Comparison of ENCODE assay signal across 16 cellular contexts in genomic region chr3:153142961-153143360, GRCh38. TPM values are rescaled to one million over a fixed set of nuclear protein-coding genes. Genes with fewer than 3 reads are reported as not detected.
DNase-seq lines count a peak whose midpoint lies in the region; ATAC-seq and TF ChIP-seq lines count a peak whose summit lies in the region.
"Had no signal": no experiment of that assay in that cellular context is flagged by ENCODE, and none has a peak within 500 bp of the region (broad histone marks: within the 10 kb centered on the region; RNA-seq: fewer than 3 reads in every experiment).

No MANE protein-coding gene starts in this region.

- no peaks in the 10 kb centered on the region for H3K36me3 Mint-ChIP-seq in HFFc6 (ENCODE audit: low read depth)

- peak; percentile 28 for DNase-seq in HFFc6
- DNase-seq in fibroblast of villous mesenchyme (ENCODE audit: low read depth): peak; percentile 25
- no peak for DNase-seq in caudate nucleus (lab: John Stamatoyannopoulos, UW)
- DNase-seq in activated naive CD4-positive, alpha-beta T cell treated with anti-CD3 and anti-CD28 coated beads, Interleukin-2, amount 50 U/mL, for 16 hours: no peak
- DNase-seq: COR-L47, DMS153, GOT3, KG1, NCI-H146, NCI-H2081, NCI-H774, Peyer's patch, Right ventricle myocardium superior had no signal

- H3K4me3 Mint-ChIP-seq in HFFc6: no peak overlapping the region

- no peak overlapping the region for H3K4me3 ChIP-seq in fibroblast of villous mesenchyme (ENCODE audit: low read depth, low read length)
- H3K4me3 ChIP-seq: Peyer's patch had no signal

- H3K9me3 Mint-ChIP-seq in HFFc6: no peaks in the 10 kb centered on the region

- peak overlapping the region; percentile 69 for H3K27ac Mint-ChIP-seq in HFFc6

- ATAC-seq in SK-N-SH treated with all-trans-retinoic acid at 6 μM for 48 hours (peak; percentile 15; the same call in 1 of the 3 replicates), HG03354 (IDR thresholded peaks at IDR 0.05; ENCODE audit: poor library complexity, severe bottlenecking, unreplicated experiment) (no peak), HG02759 (IDR thresholded peaks at IDR 0.05; ENCODE audit: unreplicated experiment) (no peak)

- no peaks in the 10 kb centered on the region; the same call in 1 of the 2 replicates for H3K27me3 Mint-ChIP-seq in HFFc6 (ENCODE audit: insufficient read depth)

- no peak overlapping the region for H3K27ac ChIP-seq in caudate nucleus (ENCODE audit: low read depth, low read length)
- H3K27ac ChIP-seq: Peyer's patch had no signal

- no peak for TF ChIP-seq CTCF in HFFc6 (IDR thresholded peaks at IDR 0.05)
- TF ChIP-seq CTCF in fibroblast of villous mesenchyme (IDR thresholded peaks at IDR 0.05; ENCODE audit: insufficient read depth, low read depth, low read length): no peak

- peaks cover 82% of the 10 kb centered on the region for H3K4me1 Mint-ChIP-seq in HFFc6 (ENCODE audit: low read depth)

TF ChIP-seq in SK-N-SH treated with all-trans-retinoic acid at 6 μM for 48 hours, 23 proteins besides CTCF, POLR2A, EP300 and RAD21:
- TF ChIP-seq TCF4 (CRISPR knock-in tag; IDR thresholded peaks at IDR 0.05; ENCODE audit: borderline replicate concordance) (no peak), CREB5 (CRISPR knock-in tag; IDR thresholded peaks at IDR 0.05; ENCODE audit: low read depth) (no peak), ZC3H10 (CRISPR knock-in tag; IDR thresholded peaks at IDR 0.05) (no peak), ARNTL (CRISPR knock-in tag; IDR thresholded peaks at IDR 0.05; ENCODE audit: borderline replicate concordance, low read depth) (no peak), OSR1 (CRISPR knock-in tag; IDR thresholded peaks at IDR 0.05) (no peak), ZFP3 (CRISPR knock-in tag; IDR thresholded peaks at IDR 0.05) (no peak), GLIS3 (CRISPR knock-in tag; IDR thresholded peaks at IDR 0.05) (no peak), ZNF565 (CRISPR knock-in tag; conservative IDR thresholded peaks at IDR 0.05; ENCODE audit: low read depth) (no peak), TOX (CRISPR knock-in tag; IDR thresholded peaks at IDR 0.05; ENCODE audit: borderline replicate concordance) (no peak), RARB (CRISPR knock-in tag; IDR thresholded peaks at IDR 0.05) (no peak), ZNF8 (CRISPR knock-in tag; IDR thresholded peaks at IDR 0.05) (no peak), ZNF70 (CRISPR knock-in tag; IDR thresholded peaks at IDR 0.05) (no peak)

RNA-seq across cellular contexts. Expression of gene RAP2B, which starts 19.1 kb away (rescaled TPM):
- total RNA-seq in HFFc6 (2021; fragmentation: NEBNext Ultra II Directional; extraction: Animal tissue kit (Norgen Biotek cat#: 25700)): 10 to 100 TPM; 13.3 to 20.9 (median 18.6) TPM
- 11.2 and 14.5 TPM in 2 replicates for total RNA-seq in fibroblast of villous mesenchyme

Comparison
In these comparisons a context has a peak if more than half of its experiments do, and no peak if none do; other contexts are left out.
1. DNase-seq: peak in HFFc6 (single experiment) and fibroblast of villous mesenchyme (single experiment); none in caudate nucleus (0 of 61) and activated naive CD4-positive, alpha-beta T cell treated with anti-CD3 and anti-CD28 coated beads, Interleukin-2, amount 50 U/mL, for 16 hours (single experiment).